In genomic region chr11:130315354-130315970, GRCh38 we compare ENCODE assay signal across 8 cellular contexts. TPM values are rescaled to one million over a fixed set of nuclear protein-coding genes. Genes with fewer than 3 reads are reported as not detected.
DNase-seq lines count a peak whose midpoint lies in the region; ATAC-seq and TF ChIP-seq lines count a peak whose summit lies in the region.

No MANE protein-coding gene starts in this region.

- POLR2A ChIA-PET in CD4-positive, alpha-beta T cell (lab: Charles Lee): no interaction called here

- peak overlapping the region; percentile 97 for H3K27ac Mint-ChIP-seq in CD4-positive, alpha-beta T cell

- intact Hi-C loops in CD4-positive, alpha-beta T cell (cut with DNase I, micrococcal nuclease): loop anchor here (5.0 to 10.0 kb wide), 3 partner anchors 311 to 1033 kb away; partner anchors contain the start of genes PRDM10 (in 1 of the 2) and SNX19 (in 1 of the 2)

- TF ChIP-seq CTCF in CD4-positive, alpha-beta T cell (IDR thresholded peaks at IDR 0.05): peak; percentile 55
- TF ChIP-seq CTCF in fibroblast of the aortic adventitia (IDR thresholded peaks at IDR 0.05; ENCODE audit: insufficient read depth, low read length) (no peak), parathyroid adenoma (IDR thresholded peaks at IDR 0.05) (no peak)

- peaks cover 4% of the 10 kb centered on the region for H3K4me1 ChIP-seq in parathyroid adenoma

- H3K4me1 Mint-ChIP-seq in CD4-positive, alpha-beta T cell (ENCODE audit: low read depth): peaks cover 48% of the 10 kb centered on the region

- peak overlapping the region; percentile 84 for H3K27ac ChIP-seq in CD4-positive, alpha-beta T cell (ENCODE audit: low read depth, low read length)
- H3K27ac ChIP-seq in parathyroid adenoma: peak overlapping the region; percentile 60

- H3K9me3 Mint-ChIP-seq in CD4-positive, alpha-beta T cell: no peaks in the 10 kb centered on the region

- no peaks in the 10 kb centered on the region; the same call in 1 of the 2 replicates for H3K36me3 ChIP-seq in MG63
- H3K36me3 ChIP-seq in parathyroid adenoma (ENCODE audit: control insufficient read depth, insufficient read depth, low read length): no peaks in the 10 kb centered on the region

- peak overlapping the region; percentile 59 for H3K4me2 ChIP-seq in parathyroid adenoma (ENCODE audit: low read length)

- no peaks in the 10 kb centered on the region for H3K27me3 ChIP-seq in CD4-positive, alpha-beta T cell (ENCODE audit: control insufficient read depth, insufficient read depth, low read length)
- no peaks in the 10 kb centered on the region for H3K27me3 ChIP-seq in MG63
- no peaks in the 10 kb centered on the region for H3K27me3 ChIP-seq in parathyroid adenoma (ENCODE audit: control insufficient read depth, insufficient read depth, low read length)

- peak overlapping the region; percentile 92 for H3K4me3 Mint-ChIP-seq in CD4-positive, alpha-beta T cell

- no peak overlapping the region for H3K9ac ChIP-seq in parathyroid adenoma

- H2AFZ ChIP-seq in parathyroid adenoma: peak overlapping the region; percentile 90

- H3K27me3 Mint-ChIP-seq in CD4-positive, alpha-beta T cell: no peaks in the 10 kb centered on the region

- H3K4me3 ChIP-seq in MG63 (peak overlapping the region; percentile 36; the same call in 1 of the 2 replicates), fibroblast of the aortic adventitia (ENCODE audit: low read depth, low read length) (peak overlapping the region; percentile 60), parathyroid adenoma (ENCODE audit: low read depth, low read length) (peak overlapping the region; percentile 45)

- peak; percentile 39 for ATAC-seq in CD4-positive, alpha-beta T cell (ENCODE audit: poor library complexity)
- ATAC-seq in GM21526 (IDR thresholded peaks at IDR 0.05; ENCODE audit: low FRiP score, unreplicated experiment): peak; percentile 32

- H3K36me3 Mint-ChIP-seq in CD4-positive, alpha-beta T cell (ENCODE audit: low read depth): peaks cover 17% of the 10 kb centered on the region

- peaks cover 8% of the 10 kb centered on the region for H3K79me2 ChIP-seq in parathyroid adenoma

- no peaks in the 10 kb centered on the region for H3K9me3 ChIP-seq in CD4-positive, alpha-beta T cell (ENCODE audit: control insufficient read depth, low read length)
- H3K9me3 ChIP-seq in MG63 (0 out of 2 replicates have a peak, but pooled peaks cover 6% of the 10 kb centered on the region), parathyroid adenoma (ENCODE audit: control insufficient read depth, low read length) (no peaks in the 10 kb centered on the region)

- CTCF ChIA-PET in CD4-positive, alpha-beta T cell (lab: Charles Lee): no interaction called here

- peak; percentile 31 to 65 (median 42) for DNase-seq in CD4-positive, alpha-beta T cell
- DNase-seq in MG63 (no peak), fibroblast of the aortic adventitia (ENCODE audit: low read depth) (no peak), ureter (ENCODE audit: low spot score) (peak; percentile 52), GDM1 (lab: John Stamatoyannopoulos, UW) (no peak)
- DNase-seq in activated T-cell treated with anti-CD3 and anti-CD28 coated beads, Interleukin-2, amount 50 U/mL, for 48 hours: peak; percentile 65 to 68

RNA-seq across cellular contexts. Expression of gene ZBTB44, which starts 0.7 kb away (rescaled TPM):
- 10 to 100 TPM; 33.9 to 41.6 TPM for total RNA-seq in CD4-positive, alpha-beta T cell
- total RNA-seq in MG63 (2014; rRNA removed; shearing (Covaris generic); ENCODE audit: low replicate concordance): 17.8 and 18.5 TPM in 2 replicates
- total RNA-seq in fibroblast of the aortic adventitia (ENCODE audit: low replicate concordance) (24.8 and 45.8 TPM in 2 replicates), ureter (62.3 TPM)

Comparison
In these comparisons a context has a peak if more than half of its experiments do, and no peak if none do; other contexts are left out.
1. DNase-seq: peak in CD4-positive, alpha-beta T cell (10 of 10), activated T-cell treated with anti-CD3 and anti-CD28 coated beads, Interleukin-2, amount 50 U/mL, for 48 hours (2 of 2) and ureter (single experiment); none in MG63 (single experiment), fibroblast of the aortic adventitia (single experiment) and GDM1 (single experiment).
2. Peak in every context shown above with its lines, with median percentiles within 50 percentile points of each other: H3K4me3 ChIP-seq.